ENCODE assay signal across 23 cellular contexts in genomic region chr17:5901731-5902660, GRCh38.
DNase-seq lines count a peak whose midpoint lies in the region; ATAC-seq and TF ChIP-seq lines count a peak whose summit lies in the region.
"Had no signal": no experiment of that assay in that cellular context is flagged by ENCODE, and none has a peak within 500 bp of the region (broad histone marks: within the 10 kb centered on the region; RNA-seq: fewer than 3 reads in every experiment).

No MANE protein-coding gene starts in this region.

- ATAC-seq in HG02870 (IDR thresholded peaks at IDR 0.05; ENCODE audit: unreplicated experiment) (no peak), foreskin keratinocyte (no peak)
- ATAC-seq: Right ventricle myocardium inferior had no signal

- peak overlapping the region; percentile 94 for H3K27ac Mint-ChIP-seq in nephron progenitor cell
- no peak overlapping the region for H3K27ac Mint-ChIP-seq in type B pancreatic cell
- H3K27ac Mint-ChIP-seq: CD8-positive, alpha-beta memory T cell; HFFc6; IgD-negative memory B cell had no signal

- no peaks in the 10 kb centered on the region for H3K4me1 ChIP-seq in foreskin keratinocyte
- H3K4me1 ChIP-seq: SJSA1 had no signal

- H3K4me1 Mint-ChIP-seq in nephron progenitor cell (peaks cover 17% of the 10 kb centered on the region), type B pancreatic cell (ENCODE audit: unreplicated experiment) (peaks cover 9% of the 10 kb centered on the region)

- peaks cover 35% of the 10 kb centered on the region for H3K9me3 Mint-ChIP-seq in nephron progenitor cell
- H3K9me3 Mint-ChIP-seq in type B pancreatic cell: peaks cover 5% of the 10 kb centered on the region

- DNase-seq in NCI-H82 (lab: John Stamatoyannopoulos, UW): peak; percentile 42
- DNase-seq in NCI-H82 treated with DMSO at 0.1 percent for 48 hours (lab: John Stamatoyannopoulos, UW; ENCODE audit: unreplicated experiment): no peak
- DNase-seq in ecto neural progenitor cell (ENCODE audit: low spot score): peak; percentile 52
- peak; percentile 62 for DNase-seq in nephron progenitor cell
- DNase-seq in type B pancreatic cell (ENCODE audit: extremely low spot score, unreplicated experiment): no peak
- no peak for DNase-seq in foreskin keratinocyte
- no peak for DNase-seq in NCI-H1092 (lab: John Stamatoyannopoulos, UW)
- DNase-seq: AML-193; Calu3; CD8-positive, alpha-beta memory T cell; DMS53; H7; HFFc6; NCI-H187; NCI-H2107; NCI-H2227 treated with DMSO at 0.1 percent for 48 hours; NCI-H510A; NCI-H748 treated with DMSO at 0.1 percent for 48 hours had no signal

- H3K4me3 Mint-ChIP-seq in nephron progenitor cell: peak overlapping the region; percentile 51
- peak overlapping the region; percentile 45 for H3K4me3 Mint-ChIP-seq in type B pancreatic cell
- H3K4me3 Mint-ChIP-seq: CD8-positive, alpha-beta memory T cell; HFFc6; IgD-negative memory B cell had no signal

- TF ChIP-seq CTCF in nephron progenitor cell (IDR thresholded peaks at IDR 0.05) (no peak), type B pancreatic cell (conservative IDR thresholded peaks at IDR 0.05) (no peak), foreskin keratinocyte (conservative IDR thresholded peaks at IDR 0.05) (no peak)

- H3K27ac ChIP-seq in foreskin keratinocyte: no peak overlapping the region
- H3K27ac ChIP-seq: C4-2B, SJSA1 had no signal

- no peaks in the 10 kb centered on the region for H3K27me3 ChIP-seq in foreskin keratinocyte
- H3K27me3 ChIP-seq: SJSA1 had no signal

- H3K36me3 Mint-ChIP-seq in nephron progenitor cell (ENCODE audit: low read depth): peaks cover 9% of the 10 kb centered on the region
- no peaks in the 10 kb centered on the region for H3K36me3 Mint-ChIP-seq in type B pancreatic cell
- H3K36me3 Mint-ChIP-seq: CD8-positive, alpha-beta memory T cell; IgD-negative memory B cell had no signal

- H3K27me3 Mint-ChIP-seq in nephron progenitor cell (ENCODE audit: low read depth, poor library complexity): peaks cover 14% of the 10 kb centered on the region
- H3K27me3 Mint-ChIP-seq in type B pancreatic cell: peaks cover 13% of the 10 kb centered on the region
- H3K27me3 Mint-ChIP-seq: IgD-negative memory B cell had no signal

Comparison
In these comparisons a context has a peak if more than half of its experiments do, and no peak if none do; other contexts are left out.
1. DNase-seq: peak in NCI-H82 (single experiment), ecto neural progenitor cell (single experiment) and nephron progenitor cell (single experiment); none in NCI-H82 treated with DMSO at 0.1 percent for 48 hours (single experiment), type B pancreatic cell (single experiment), foreskin keratinocyte (0 of 2) and NCI-H1092 (single experiment).